In the genomic region with DNA sequence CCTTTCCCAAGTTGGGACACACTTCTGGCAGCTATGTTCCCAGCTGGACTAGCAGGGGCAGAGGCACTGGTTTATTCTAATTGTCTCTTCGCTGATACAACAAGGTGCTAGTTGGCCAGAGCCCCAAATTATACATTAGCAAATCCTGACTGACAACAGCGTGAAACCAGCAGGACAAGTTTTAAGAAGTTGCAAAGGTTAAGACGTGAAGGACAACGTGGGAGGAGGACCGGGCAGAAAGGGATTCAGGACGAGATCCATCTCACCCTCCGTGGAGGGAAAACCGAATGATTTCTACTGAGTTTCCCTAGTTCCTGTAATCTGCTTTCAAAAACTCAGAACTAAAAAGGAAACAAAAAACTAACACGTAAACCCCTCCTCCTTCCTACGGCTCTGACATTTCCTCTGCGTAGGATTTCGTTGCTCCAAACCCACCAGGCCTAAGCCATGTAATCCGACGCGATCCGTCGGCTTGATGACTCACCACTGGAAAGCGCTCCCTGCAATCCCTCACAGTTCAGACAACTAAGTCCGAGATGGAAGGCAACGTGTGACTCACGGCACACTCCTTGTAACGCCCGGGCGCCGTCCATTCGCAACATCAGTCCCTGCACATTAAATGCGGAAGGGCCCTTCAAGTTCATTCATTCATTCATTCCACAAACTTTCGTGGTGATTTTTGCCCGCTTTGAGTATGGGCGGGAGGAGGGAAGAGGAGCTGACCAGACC, we compare ENCODE assay signal across 8 cellular contexts. TPM values are rescaled to one million over a fixed set of nuclear protein-coding genes. Genes with fewer than 3 reads are reported as not detected.
DNase-seq lines count a peak whose midpoint lies in the region; ATAC-seq and TF ChIP-seq lines count a peak whose summit lies in the region.

No MANE protein-coding gene starts in this region.

- H3K4me1 Mint-ChIP-seq in nephron, result peaks cover 28% of the 10 kb centered on the region

- DNase-seq in DMS53 treated with DMSO at 0.1 percent for 48 hours (lab: John Stamatoyannopoulos, UW; ENCODE audit: unreplicated experiment) (peak; percentile 79), Kasumi-1 (lab: John Stamatoyannopoulos, UW) (peak; percentile 96 to 97), SHP77 treated with DMSO at 0.1 percent for 48 hours (lab: John Stamatoyannopoulos, UW) (peak; percentile 63), activated gamma-delta T cell (lab: John Stamatoyannopoulos, UW) (peak; percentile 34), fibroblast of villous mesenchyme (ENCODE audit: low read depth) (peak; percentile 100)
- peak; percentile 71 for DNase-seq in stimulated activated naive CD8-positive, alpha-beta T cell treated with anti-CD3 and anti-CD28 coated beads, Interleukin-15, Interleukin-2, amounts not matched to agents 100 U/mL and 50 U/mL, for 24 hours

- TF ChIP-seq CTCF in fibroblast of villous mesenchyme (IDR thresholded peaks at IDR 0.05; ENCODE audit: insufficient read depth, low read depth, low read length) (no peak), nephron (IDR thresholded peaks at IDR 0.05; ENCODE audit: unreplicated experiment in 3 of 3) (no peak)

- peak overlapping the region; percentile 69 for H3K4me3 ChIP-seq in fibroblast of villous mesenchyme (ENCODE audit: low read depth, low read length)

- H3K27me3 Mint-ChIP-seq in nephron (ENCODE audit: low read depth), result no peaks in the 10 kb centered on the region

- H3K27ac Mint-ChIP-seq in nephron, result peak overlapping the region; percentile 98 to 99 (median 99)

- ATAC-seq in GM21737 (IDR thresholded peaks at IDR 0.05; ENCODE audit: unreplicated experiment), result peak; percentile 54
- peak; percentile 93 for ATAC-seq in stimulated activated naive CD8-positive, alpha-beta T cell treated with anti-CD3 and anti-CD28 coated beads, Interleukin-15, Interleukin-2, amounts not matched to agents 100 U/mL and 50 U/mL, for 24 hours

- no peaks in the 10 kb centered on the region for H3K9me3 Mint-ChIP-seq in nephron

- H3K36me3 Mint-ChIP-seq in nephron (ENCODE audit: low read depth), result no peaks in the 10 kb centered on the region

- H3K4me3 Mint-ChIP-seq in nephron, result peak overlapping the region; percentile 85 to 97 (median 91)

RNA-seq across cellular contexts. Expression of gene POGLUT3, which starts 0.7 kb away (rescaled TPM):
- total RNA-seq in fibroblast of villous mesenchyme, result 40.6 and 60.0 TPM in 2 replicates

RNA-seq across cellular contexts. Expression of gene C11orf65, which starts 30.2 kb away (rescaled TPM):
- total RNA-seq in fibroblast of villous mesenchyme, result 0.64 and 0.86 TPM in 2 replicates

Comparison
In these comparisons a context has a peak if more than half of its experiments do, and no peak if none do; other contexts are left out.
1. Peak in every context shown above with its lines: DNase-seq, ATAC-seq and H3K4me3 ChIP-seq.
2. DNase-seq: peak in every context shown above with its lines; median percentile 100 in fibroblast of villous mesenchyme; 96 in Kasumi-1; 79 in DMS53 treated with DMSO at 0.1 percent for 48 hours; 71 in stimulated activated naive CD8-positive, alpha-beta T cell treated with anti-CD3 and anti-CD28 coated beads, Interleukin-15, Interleukin-2, amounts not matched to agents 100 U/mL and 50 U/mL, for 24 hours; 63 in SHP77 treated with DMSO at 0.1 percent for 48 hours; 34 in activated gamma-delta T cell.